ENCODE assay signal across 8 cellular contexts in genomic region chr12:27524839-27525238, GRCh38. TPM values are rescaled to one million over a fixed set of nuclear protein-coding genes. Genes with fewer than 3 reads are reported as not detected.
DNase-seq lines count a peak whose midpoint lies in the region; ATAC-seq, FAIRE-seq and TF ChIP-seq lines count a peak whose summit lies in the region.

No MANE protein-coding gene starts in this region.

- no peak for TF ChIP-seq EP300 in upper lobe of left lung (IDR thresholded peaks at IDR 0.05)

- H3K9me2 ChIP-seq in Loucy (replicated peaks; ENCODE audit: low read depth, low read length), result no peaks in the 10 kb centered on the region

- no peaks in the 10 kb centered on the region for H4K20me1 ChIP-seq in Loucy (ENCODE audit: insufficient read depth, low read length, poor library complexity, severe bottlenecking)

- peaks cover 0 to 2% of the 10 kb centered on the region in 2 donors for H3K27me3 Mint-ChIP-seq in CD4-positive, alpha-beta memory T cell
- peaks cover 5% of the 10 kb centered on the region for H3K27me3 Mint-ChIP-seq in memory B cell

- H3K9ac ChIP-seq in Loucy (ENCODE audit: low read depth, low read length, poor library complexity, severe bottlenecking), result peak overlapping the region; percentile 80

- peak; percentile 11; the same call in 1 of the 2 replicates for TF ChIP-seq CTCF in Loucy (conservative IDR thresholded peaks at IDR 0.05; ENCODE audit: low read length)
- TF ChIP-seq CTCF in bronchial epithelial cell (IDR thresholded peaks at IDR 0.05; ENCODE audit: insufficient read depth, low read length, severe bottlenecking), result no peak
- no peak for TF ChIP-seq CTCF in upper lobe of left lung (IDR thresholded peaks at IDR 0.05)

- H3K79me2 ChIP-seq in Loucy (ENCODE audit: insufficient read depth, low read length), result peaks cover 29% of the 10 kb centered on the region

- CTCF ChIA-PET in CD4-positive, alpha-beta memory T cell (lab: Charles Lee; ENCODE audit: partially characterized antibody), result interaction anchor here (1.6 kb wide), 1 partner anchor 91 kb away, joined by 3 read pairs; no protein-coding TSS in a partner anchor

- DNase-seq in CD4-positive, alpha-beta memory T cell, result peak in 1 of 5 donors; percentile 10
- DNase-seq in bronchial epithelial cell (ENCODE audit: low read depth) (peak; percentile 35), memory B cell (ENCODE audit: low spot score in 2 of 2) (no peak), upper lobe of left lung (no peak), DMS153 treated with DMSO at 0.1 percent for 48 hours (lab: John Stamatoyannopoulos, UW; ENCODE audit: unreplicated experiment) (no peak), NCI-H2196 (lab: John Stamatoyannopoulos, UW; ENCODE audit: unreplicated experiment) (no peak)

- no peaks in the 10 kb centered on the region for H3K36me3 ChIP-seq in CD4-positive, alpha-beta memory T cell (ENCODE audit: insufficient read depth, low read length)
- H3K36me3 ChIP-seq in Loucy (ENCODE audit: insufficient read depth, low read length), result no peaks in the 10 kb centered on the region
- H3K36me3 ChIP-seq in bronchial epithelial cell (ENCODE audit: control insufficient read depth, insufficient read depth, low read length), result no peaks in the 10 kb centered on the region
- no peaks in the 10 kb centered on the region for H3K36me3 ChIP-seq in upper lobe of left lung

- H3K36me3 Mint-ChIP-seq in CD4-positive, alpha-beta memory T cell, result peaks cover 0 to 6% of the 10 kb centered on the region in 2 donors
- no peaks in the 10 kb centered on the region for H3K36me3 Mint-ChIP-seq in memory B cell

- peak overlapping the region in 4 of 7 donors; percentile 5 to 52 (median 12) for H3K27ac Mint-ChIP-seq in CD4-positive, alpha-beta memory T cell
- no peak overlapping the region for H3K27ac Mint-ChIP-seq in memory B cell

- FAIRE-seq in bronchial epithelial cell (lab: Jason Lieb, UNC), result no peak

- peak overlapping the region; percentile 57 for H2AFZ ChIP-seq in Loucy (ENCODE audit: low read length)

- intact Hi-C loops in CD4-positive, alpha-beta memory T cell (cut with micrococcal nuclease), result loop anchor here (1.0 to 5.0 kb wide), 6 partner anchors 9 to 693 kb away; partner anchors contain the start of genes ITPR2, MED21, MRPS35 and STK38L

- H3K4me1 Mint-ChIP-seq in CD4-positive, alpha-beta memory T cell, result peaks cover 13 to 40% (median 27%) of the 10 kb centered on the region in 4 donors
- peaks cover 10% of the 10 kb centered on the region for H3K4me1 Mint-ChIP-seq in memory B cell

- H3K27ac ChIP-seq in CD4-positive, alpha-beta memory T cell (ENCODE audit: low read depth, low read length), result no peak overlapping the region
- H3K27ac ChIP-seq in upper lobe of left lung, result peak overlapping the region; percentile 88 to 96 (median 90)

- ATAC-seq in memory B cell (ENCODE audit: low read depth), result no peak
- peak in 1 of 2 donors; percentile 5 for ATAC-seq in upper lobe of left lung (ENCODE audit: low FRiP score in 2 of 2)
- no peak for ATAC-seq in GM18505 (IDR thresholded peaks at IDR 0.05; ENCODE audit: unreplicated experiment)

- peak overlapping the region; percentile 50 to 99 (median 98) for H3K4me3 Mint-ChIP-seq in CD4-positive, alpha-beta memory T cell
- H3K4me3 Mint-ChIP-seq in memory B cell, result peak overlapping the region; percentile 59

- H3F3A ChIP-seq in Loucy (ENCODE audit: low read depth), result no peaks in the 10 kb centered on the region; the same call in 1 of the 2 replicates

- H3K4me1 ChIP-seq in CD4-positive, alpha-beta memory T cell (ENCODE audit: insufficient read depth, low read length), result peaks cover 17% of the 10 kb centered on the region
- H3K4me1 ChIP-seq in Loucy (ENCODE audit: insufficient read depth, low read length, poor library complexity, severe bottlenecking), result peaks cover 35% of the 10 kb centered on the region
- peaks cover 7 to 32% (median 26%) of the 10 kb centered on the region in 4 donors for H3K4me1 ChIP-seq in upper lobe of left lung

- 1% methylated on average over 9 of the region's 9 CpGs for WGBS in upper lobe of left lung, 2 donors

- no peaks in the 10 kb centered on the region for H3K9me3 Mint-ChIP-seq in CD4-positive, alpha-beta memory T cell
- H3K9me3 Mint-ChIP-seq in memory B cell, result no peaks in the 10 kb centered on the region

- no peaks in the 10 kb centered on the region for H3K9me3 ChIP-seq in CD4-positive, alpha-beta memory T cell (ENCODE audit: control insufficient read depth in 1 of 2, low read length in 2 of 2)
- H3K9me3 ChIP-seq in Loucy (ENCODE audit: insufficient read depth, low read depth, low read length), result no peaks in the 10 kb centered on the region
- H3K9me3 ChIP-seq in upper lobe of left lung, result no peaks in the 10 kb centered on the region

- POLR2A ChIA-PET in CD4-positive, alpha-beta memory T cell (lab: Charles Lee; ENCODE audit: partially characterized antibody), result interaction anchor here (1.7 to 1.8 kb wide), 2 partner anchors 666 to 692 kb away, joined by 4 read pairs; partner anchors contain the start of genes CCDC91 and ITPR2

- no peak overlapping the region for H3K4me3 ChIP-seq in CD4-positive, alpha-beta memory T cell (ENCODE audit: low read length in 2 of 2)
- H3K4me3 ChIP-seq in Loucy (ENCODE audit: low read length, poor library complexity, severe bottlenecking) (peak overlapping the region; percentile 84), bronchial epithelial cell (ENCODE audit: low read depth, low read length) (peak overlapping the region; percentile 75), upper lobe of left lung (peak overlapping the region; percentile 56 to 81 (median 71))

- TF ChIP-seq POLR2A in upper lobe of left lung (IDR thresholded peaks at IDR 0.05), result no peak
- TF ChIP-seq POLR2A in GM18505 (IDR thresholded peaks at IDR 0.05; ENCODE audit: borderline replicate concordance, extremely low read depth, insufficient read depth, insufficient read length), result no peak

- peak overlapping the region; percentile 71 for H3K4me2 ChIP-seq in Loucy (ENCODE audit: low read depth, low read length, poor library complexity, severe bottlenecking)

- H3K27me3 ChIP-seq in CD4-positive, alpha-beta memory T cell (ENCODE audit: insufficient read depth, low read length), result no peaks in the 10 kb centered on the region
- H3K27me3 ChIP-seq in Loucy (ENCODE audit: insufficient read depth, low read length, poor library complexity, severe bottlenecking), result no peaks in the 10 kb centered on the region
- H3K27me3 ChIP-seq in bronchial epithelial cell (ENCODE audit: control insufficient read depth, insufficient read depth, low read length), result no peaks in the 10 kb centered on the region
- no peaks in the 10 kb centered on the region for H3K27me3 ChIP-seq in upper lobe of left lung

RNA-seq across cellular contexts. Expression of gene PPFIBP1, which starts 0.8 kb away (rescaled TPM):
- 1 to 10 TPM; 5.2 to 6.5 TPM for total RNA-seq in CD4-positive, alpha-beta memory T cell
- polyA plus RNA-seq in CD4-positive, alpha-beta memory T cell, result 1 to 10 TPM; 2.1 to 2.3 TPM
- total RNA-seq in bronchial epithelial cell, result 31.1 and 43.3 TPM in 2 replicates
- total RNA-seq in upper lobe of left lung, result 100 to 1,000 TPM in 3 of 6 donors, 10 to 100 TPM in 3; 67.5 to 129 (median 101) TPM

Comparison
In these comparisons a context has a peak if more than half of its experiments do, and no peak if none do; other contexts are left out.
1. H3K4me3 ChIP-seq: peak in Loucy (single experiment), bronchial epithelial cell (single experiment) and upper lobe of left lung (4 of 4); none in CD4-positive, alpha-beta memory T cell (0 of 2).